Comparison of ENCODE assay signal across 21 cellular contexts in genomic region chr16:57725976-57726375, GRCh38. TPM values are rescaled to one million over a fixed set of nuclear protein-coding genes. Genes with fewer than 3 reads are reported as not detected.
"Had no signal": no experiment of that assay in that cellular context is flagged by ENCODE, and none has a peak within 500 bp of the region (broad histone marks: within the 10 kb centered on the region; RNA-seq: fewer than 3 reads in every experiment).

No MANE protein-coding gene starts in this region.

- H3K27me3 ChIP-seq: SJSA1 had no signal

- H3K4me1 ChIP-seq: SJSA1 had no signal

- H3K27ac ChIP-seq: HL-60, SJSA1, SK-N-MC had no signal

- H3K9me3 ChIP-seq: SJSA1 had no signal

- FAIRE-seq: RCC 7860 had no signal

- H3K4me3 ChIP-seq: SJSA1, SK-N-MC had no signal

- H3K36me3 ChIP-seq: SJSA1 had no signal

- DNase-seq: KBM-7, NCI-H1092, NCI-H1417 treated with DMSO at 0.1 percent for 48 hours, NCI-H146, NCI-H1694 treated with DMSO at 0.1 percent for 48 hours, NCI-H1930, NCI-H2081, NCI-H2107, NCI-H2227 treated with DMSO at 0.1 percent for 48 hours, NCI-H510A, NCI-H524 treated with DMSO at 0.1 percent for 48 hours, NCI-H774, Right ventricle myocardium superior, SIG-M5 had no signal

RNA-seq across cellular contexts. Expression of gene DRC7, which starts 31.4 kb away (rescaled TPM):
- total RNA-seq: LHCN-M2, MCF 10A, Right ventricle myocardium superior, SJSA1 had no signal
- polyA plus RNA-seq: IgD-negative memory B cell had no signal

RNA-seq across cellular contexts. Expression of gene ADGRG3, which starts 57.9 kb away (rescaled TPM):
- total RNA-seq: LHCN-M2, MCF 10A, SJSA1 had no signal
- polyA plus RNA-seq: IgD-negative memory B cell had no signal
